In genomic region chr3:28933337-28933736, GRCh38 we compare ENCODE assay signal across 2 cellular contexts.
"Had no signal": no experiment of that assay in that cellular context is flagged by ENCODE, and none has a peak within 500 bp of the region (broad histone marks: within the 10 kb centered on the region; RNA-seq: fewer than 3 reads in every experiment).

No MANE protein-coding gene starts in this region.

- DNase-seq: GDM1, GF-D8 had no signal
